In genomic region chr7:7639847-7640220, GRCh38 we compare ENCODE assay signal across 8 cellular contexts. TPM values are rescaled to one million over a fixed set of nuclear protein-coding genes. Genes with fewer than 3 reads are reported as not detected.
A peak's percentile ranks its signal among the peaks of the same experiment; 100 is the strongest.
DNase-seq lines count a peak whose midpoint lies in the region; ATAC-seq lines count a peak whose summit lies in the region.

No MANE protein-coding gene starts in this region.

- DNase-seq in DMS53 treated with DMSO at 0.1 percent for 48 hours (lab: John Stamatoyannopoulos, UW; ENCODE audit: unreplicated experiment) (peak; percentile 19), T-helper 9 cell (peak; percentile 18), dermis blood vessel endothelial cell (peak; percentile 46), midbrain (lab: John Stamatoyannopoulos, UW) (peak; percentile 39), superior temporal gyrus (ENCODE audit: extremely low spot score) (peak; percentile 53), T1000 (lab: John Stamatoyannopoulos, UW) (no peak)

- ATAC-seq in HG03175 (IDR thresholded peaks at IDR 0.05; ENCODE audit: unreplicated experiment): peak; percentile 6
- ATAC-seq in GM21619 (IDR thresholded peaks at IDR 0.05; ENCODE audit: unreplicated experiment): no peak

RNA-seq across cellular contexts. Expression of gene UMAD1, which starts 0.7 kb away (rescaled TPM):
- 4.1 and 4.9 TPM in 2 replicates for total RNA-seq in dermis blood vessel endothelial cell
